30 cellular contexts compared by ENCODE assay signal in genomic region chr20:48211847-48212246, GRCh38.
"Had no signal": no experiment of that assay in that cellular context is flagged by ENCODE, and none has a peak within 500 bp of the region (broad histone marks: within the 10 kb centered on the region; RNA-seq: fewer than 3 reads in every experiment).

No MANE protein-coding gene starts in this region.

- ATAC-seq: naive thymus-derived CD8-positive, alpha-beta T cell; natural killer cell treated with Interleukin-12 subunit alpha and Interleukin-12 subunit beta and Interleukin-15 and Interleukin-18, amount 100 ng/mL, for 72 hours; pancreas; psoas muscle; right cardiac atrium; sciatic nerve; stimulated activated memory B cell treated with anti-CD40 and anti-IgM and Interleukin-4, amounts not matched to agents 10 μg/mL and 1 μg/mL and 100 μg/mL, for 72 hours; stimulated activated naive CD8-positive, alpha-beta T cell treated with anti-CD3 and anti-CD28 coated beads, Interleukin-15, amount 100 ng/mL, for 72 hours; stimulated activated naive CD8-positive, alpha-beta T cell treated with anti-CD3 and anti-CD28 coated beads, Interleukin-15, Interleukin-2, amounts not matched to agents 100 U/mL and 50 U/mL, for 24 hours had no signal

- H3K4me1 Mint-ChIP-seq: naive thymus-derived CD8-positive, alpha-beta T cell; stimulated activated memory B cell treated with anti-CD40 and anti-IgM and Interleukin-4, amounts not matched to agents 10 μg/mL and 1 μg/mL and 100 μg/mL, for 72 hours; stimulated activated naive CD8-positive, alpha-beta T cell treated with anti-CD3 and anti-CD28 coated beads, Interleukin-15, amount 100 ng/mL, for 72 hours had no signal

- H3K27ac ChIP-seq: neutrophil, pancreas, psoas muscle, skin epidermis, spleen, thoracic aorta, thyroid gland, tibial nerve, upper lobe of left lung, uterus had no signal

- H3K27me3 ChIP-seq: neutrophil, pancreas, thyroid gland, tibial nerve, upper lobe of left lung, uterus had no signal

- H3K36me3 Mint-ChIP-seq: naive B cell; naive thymus-derived CD8-positive, alpha-beta T cell; natural killer cell treated with Interleukin-12 subunit alpha and Interleukin-12 subunit beta and Interleukin-15 and Interleukin-18, amount 100 ng/mL, for 72 hours; stimulated activated memory B cell treated with anti-CD40 and anti-IgM and Interleukin-4, amounts not matched to agents 10 μg/mL and 1 μg/mL and 100 μg/mL, for 72 hours had no signal

- H3K36me3 ChIP-seq: neutrophil, pancreas, spleen, thoracic aorta, thyroid gland, tibial nerve, upper lobe of left lung, uterus had no signal

- H3K4me3 ChIP-seq: pancreas, psoas muscle, skin epidermis, smooth muscle cell, spleen, thoracic aorta, thyroid gland, tibial nerve, upper lobe of left lung, uterus had no signal

- H3K9me3 Mint-ChIP-seq: naive B cell; naive thymus-derived CD8-positive, alpha-beta T cell; natural killer cell treated with Interleukin-12 subunit alpha and Interleukin-12 subunit beta and Interleukin-15 and Interleukin-18, amount 100 ng/mL, for 72 hours; nephron progenitor cell; neural crest cell; stimulated activated memory B cell treated with anti-CD40 and anti-IgM and Interleukin-4, amounts not matched to agents 10 μg/mL and 1 μg/mL and 100 μg/mL, for 72 hours; stimulated activated naive CD8-positive, alpha-beta T cell treated with anti-CD3 and anti-CD28 coated beads, Interleukin-15, amount 100 ng/mL, for 72 hours had no signal

- H3K9me3 ChIP-seq: neutrophil, pancreas, psoas muscle, spleen, thoracic aorta, thyroid gland, tibial nerve, upper lobe of left lung, uterus had no signal

- H3K4me1 ChIP-seq: pancreas, psoas muscle, spleen, thyroid gland, tibial nerve, upper lobe of left lung, uterus had no signal

- H3K4me2 ChIP-seq: smooth muscle cell had no signal

- DNase-seq: naive B cell; naive thymus-derived CD8-positive, alpha-beta T cell; nephron progenitor cell; nucleus accumbens; pancreas; psoas muscle; spleen; stimulated activated CD4-positive, alpha-beta T cell treated with anti-CD3 and anti-CD28 coated beads, Interleukin-12 subunit alpha, Interleukin-12 subunit beta, amount 100 ng/mL, for 4 hours; stimulated activated CD4-positive, alpha-beta T cell treated with anti-CD3 and anti-CD28 coated beads, Interleukin-1b, Interleukin-23, amount 100 ng/mL, for 48 hours; stimulated activated CD4-positive, alpha-beta T cell treated with anti-CD3 and anti-CD28 coated beads, Interleukin-4, amount 100 ng/mL, for 1 hour; stimulated activated CD4-positive, alpha-beta T cell treated with anti-CD3 and anti-CD28 coated beads, Interleukin-4, amount 100 ng/mL, for 4 hours; stimulated activated CD8-positive, alpha-beta memory T cell treated with anti-CD3 and anti-CD28 coated beads, Interleukin-4, amount 100 ng/mL, for 48 hours; stimulated activated naive CD4-positive, alpha-beta T cell; stimulated activated naive CD8-positive, alpha-beta T cell treated with anti-CD3 and anti-CD28 coated beads, Interleukin-15, amount 100 ng/mL, for 72 hours; stimulated activated naive CD8-positive, alpha-beta T cell treated with anti-CD3 and anti-CD28 coated beads, Interleukin-15, Interleukin-2, amounts not matched to agents 100 U/mL and 50 U/mL, for 24 hours; thyroid gland; trophoblast cell; upper lobe of left lung; uterus had no signal

- FAIRE-seq: pancreas had no signal

- H3K27ac Mint-ChIP-seq: naive B cell; naive thymus-derived CD8-positive, alpha-beta T cell; natural killer cell treated with Interleukin-12 subunit alpha and Interleukin-12 subunit beta and Interleukin-15 and Interleukin-18, amount 100 ng/mL, for 72 hours; nephron progenitor cell; progenitor cell of endocrine pancreas; stimulated activated memory B cell treated with anti-CD40 and anti-IgM and Interleukin-4, amounts not matched to agents 10 μg/mL and 1 μg/mL and 100 μg/mL, for 72 hours had no signal

- H3K4me3 Mint-ChIP-seq: naive B cell; naive thymus-derived CD8-positive, alpha-beta T cell; natural killer cell treated with Interleukin-12 subunit alpha and Interleukin-12 subunit beta and Interleukin-15 and Interleukin-18, amount 100 ng/mL, for 72 hours; nephron progenitor cell; neural crest cell; stimulated activated memory B cell treated with anti-CD40 and anti-IgM and Interleukin-4, amounts not matched to agents 10 μg/mL and 1 μg/mL and 100 μg/mL, for 72 hours; stimulated activated naive CD8-positive, alpha-beta T cell treated with anti-CD3 and anti-CD28 coated beads, Interleukin-15, amount 100 ng/mL, for 72 hours had no signal
